In the genomic region with DNA sequence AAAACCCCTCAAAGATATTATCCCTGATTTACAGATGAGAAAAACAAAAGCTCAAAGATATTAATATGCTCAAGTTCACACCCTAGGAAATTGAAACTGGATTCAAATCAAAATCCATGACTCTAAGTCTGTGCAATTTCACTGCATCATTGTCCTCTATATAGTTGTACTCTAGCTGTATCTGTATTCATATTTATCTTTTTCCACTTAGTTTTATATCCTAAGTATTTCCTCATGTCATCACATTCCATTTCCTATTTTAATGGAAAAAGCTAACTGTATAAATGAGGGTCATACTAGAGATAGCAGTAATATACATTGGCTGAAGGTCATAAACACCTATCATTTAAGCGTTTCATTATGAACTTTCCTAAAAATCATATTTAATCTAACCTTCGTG, we compare ENCODE assay signal across 24 cellular contexts.
"Had no signal": no experiment of that assay in that cellular context is flagged by ENCODE, and none has a peak within 500 bp of the region (broad histone marks: within the 10 kb centered on the region; RNA-seq: fewer than 3 reads in every experiment).

No MANE protein-coding gene starts in this region.

- H3K36me3 Mint-ChIP-seq: activated naive CD8-positive, alpha-beta T cell treated with anti-CD3 and anti-CD28 coated beads, Interleukin-2, amount 10 ng/mL, durations not matched to agents 7 days and 5 days; natural killer cell treated with Interleukin-12 subunit alpha and Interleukin-12 subunit beta and Interleukin-15 and Interleukin-18, amount 100 ng/mL, for 72 hours; stimulated activated effector memory CD8-positive, alpha-beta T cell treated with anti-CD3 and anti-CD28 coated beads, Interleukin-12 subunit alpha, Interleukin-12 subunit beta, amount 100 ng/mL, for 72 hours had no signal

- H3K9me3 ChIP-seq: esophagus squamous epithelium, pancreas, tibial artery had no signal

- DNase-seq: activated B cell treated with CpG ODN at 0.5 μM for 24 hours; activated CD4-positive, alpha-beta T cell treated with anti-CD3 and anti-CD28 coated beads for 4 hours; activated CD4-positive, alpha-beta T cell treated with anti-CD3 and anti-CD28 coated beads, Interleukin-2, amount 50 U/mL, for 48 hours; activated CD8-positive, alpha-beta memory T cell treated with anti-CD3 and anti-CD28 coated beads, Interleukin-2, amount 50 U/mL, for 48 hours; activated naive CD4-positive, alpha-beta T cell treated with Interleukin-2 at 50 U/mL for 16 hours; activated naive CD8-positive, alpha-beta T cell treated with anti-CD3 and anti-CD28 coated beads, Interleukin-2, amount 10 ng/mL, durations not matched to agents 7 days and 5 days; activated T-cell treated with anti-CD3 and anti-CD28 coated beads, Interleukin-2, amount 50 U/mL, for 48 hours; anterior cingulate cortex; brain microvascular endothelial cell; central memory CD4-positive, alpha-beta T cell; dorsolateral prefrontal cortex; effector memory CD8-positive, alpha-beta T cell; esophagus squamous epithelium; left ventricle myocardium inferior; midbrain; pancreas; small intestine; stimulated activated CD4-positive, alpha-beta T cell treated with anti-CD3 and anti-CD28 coated beads, Interleukin-2, amount 100 ng/mL, for 24 hours; stimulated activated naive CD8-positive, alpha-beta T cell treated with anti-CD3 and anti-CD28 coated beads, Interleukin-15, amount 100 ng/mL, for 72 hours; tibial artery had no signal

- H3K4me3 Mint-ChIP-seq: activated B cell treated with CpG ODN at 0.5 μM for 24 hours; activated naive CD8-positive, alpha-beta T cell treated with anti-CD3 and anti-CD28 coated beads, Interleukin-2, amount 10 ng/mL, durations not matched to agents 7 days and 5 days; effector memory CD8-positive, alpha-beta T cell; natural killer cell treated with Interleukin-12 subunit alpha and Interleukin-12 subunit beta and Interleukin-15 and Interleukin-18, amount 100 ng/mL, for 72 hours; stimulated activated effector memory CD8-positive, alpha-beta T cell treated with anti-CD3 and anti-CD28 coated beads, Interleukin-12 subunit alpha, Interleukin-12 subunit beta, amount 100 ng/mL, for 72 hours; stimulated activated naive CD8-positive, alpha-beta T cell treated with anti-CD3 and anti-CD28 coated beads, Interleukin-15, amount 100 ng/mL, for 72 hours; T-helper 1 cell treated with Interleukin-12 subunit alpha and Interleukin-12 subunit beta and Interleukin-4 antibody, amounts not matched to agents 30 μg/mL and 1 μg/mL, for 36 hours had no signal

- H3K27me3 Mint-ChIP-seq: activated B cell treated with CpG ODN at 0.5 μM for 24 hours had no signal

- H3K9me3 Mint-ChIP-seq: natural killer cell treated with Interleukin-12 subunit alpha and Interleukin-12 subunit beta and Interleukin-15 and Interleukin-18, amount 100 ng/mL, for 72 hours; stimulated activated naive CD8-positive, alpha-beta T cell treated with anti-CD3 and anti-CD28 coated beads, Interleukin-15, amount 100 ng/mL, for 72 hours had no signal

- H3K27me3 ChIP-seq: brain microvascular endothelial cell, dorsolateral prefrontal cortex, esophagus squamous epithelium, pancreas, tibial artery had no signal

- H3K27ac Mint-ChIP-seq: activated naive CD8-positive, alpha-beta T cell treated with anti-CD3 and anti-CD28 coated beads, Interleukin-2, amount 10 ng/mL, durations not matched to agents 7 days and 5 days; effector memory CD8-positive, alpha-beta T cell; natural killer cell treated with Interleukin-12 subunit alpha and Interleukin-12 subunit beta and Interleukin-15 and Interleukin-18, amount 100 ng/mL, for 72 hours; stimulated activated effector memory CD8-positive, alpha-beta T cell treated with anti-CD3 and anti-CD28 coated beads, Interleukin-12 subunit alpha, Interleukin-12 subunit beta, amount 100 ng/mL, for 72 hours; stimulated activated naive CD8-positive, alpha-beta T cell treated with anti-CD3 and anti-CD28 coated beads, Interleukin-15, amount 100 ng/mL, for 72 hours; T-helper 1 cell treated with Interleukin-12 subunit alpha and Interleukin-12 subunit beta and Interleukin-4 antibody, amounts not matched to agents 30 μg/mL and 1 μg/mL, for 36 hours had no signal

- H3K4me3 ChIP-seq: dorsolateral prefrontal cortex, esophagus squamous epithelium, left ventricle myocardium inferior, pancreas, tibial artery had no signal

- H3K4me1 ChIP-seq: esophagus squamous epithelium, left ventricle myocardium inferior, pancreas, tibial artery had no signal

- H3K27ac ChIP-seq: brain microvascular endothelial cell, dorsolateral prefrontal cortex, esophagus squamous epithelium, left ventricle myocardium inferior, pancreas, tibial artery had no signal

- H3K4me1 Mint-ChIP-seq: stimulated activated effector memory CD8-positive, alpha-beta T cell treated with anti-CD3 and anti-CD28 coated beads, Interleukin-12 subunit alpha, Interleukin-12 subunit beta, amount 100 ng/mL, for 72 hours had no signal

- H3K36me3 ChIP-seq: brain microvascular endothelial cell, esophagus squamous epithelium, left ventricle myocardium inferior, pancreas, tibial artery had no signal

- ATAC-seq: effector memory CD8-positive, alpha-beta T cell; natural killer cell treated with Interleukin-12 subunit alpha and Interleukin-12 subunit beta and Interleukin-15 and Interleukin-18, amount 100 ng/mL, for 72 hours; pancreas; sciatic nerve; stimulated activated effector memory CD8-positive, alpha-beta T cell treated with anti-CD3 and anti-CD28 coated beads, Interleukin-12 subunit alpha, Interleukin-12 subunit beta, amount 100 ng/mL, for 72 hours; stimulated activated naive CD8-positive, alpha-beta T cell treated with anti-CD3 and anti-CD28 coated beads, Interleukin-15, amount 100 ng/mL, for 72 hours had no signal
